Comparison of ENCODE assay signal across 8 cellular contexts in the genomic region with DNA sequence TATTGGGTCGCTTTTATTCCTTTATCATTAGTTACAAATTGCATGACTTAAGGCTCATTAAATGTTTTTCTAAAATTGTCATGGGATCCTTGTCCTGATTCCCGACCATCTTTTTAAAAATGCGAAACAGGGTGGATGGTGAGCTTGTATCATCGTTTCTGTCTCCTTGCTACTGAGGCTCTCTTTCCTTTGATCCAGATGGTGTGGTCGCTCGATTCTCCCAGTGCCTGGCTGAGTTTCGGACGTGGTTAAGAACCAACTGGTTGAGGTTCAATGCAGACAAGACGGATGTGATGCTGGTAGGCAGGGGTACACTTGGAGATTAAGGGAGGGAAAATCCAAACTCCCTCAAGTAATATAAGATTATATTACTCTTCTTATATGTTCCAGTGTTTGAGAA. TPM values are rescaled to one million over a fixed set of nuclear protein-coding genes. Genes with fewer than 3 reads are reported as not detected.
DNase-seq lines count a peak whose midpoint lies in the region; ATAC-seq and TF ChIP-seq lines count a peak whose summit lies in the region.

No MANE protein-coding gene starts in this region.

- H3K27me3 ChIP-seq in mammary epithelial cell (ENCODE audit: insufficient read depth, low read length) = no peaks in the 10 kb centered on the region
- H3K27me3 ChIP-seq in mesendoderm (ENCODE audit: insufficient read depth, low read length, poor library complexity) = no peaks in the 10 kb centered on the region

- H3K4me2 ChIP-seq in mammary epithelial cell (ENCODE audit: insufficient read depth, low read depth, low read length) (peak overlapping the region; percentile 83), mesendoderm (ENCODE audit: low read length) (peak overlapping the region; percentile 94)

- H4K20me1 ChIP-seq in mammary epithelial cell (ENCODE audit: insufficient read depth, low read length) = no peaks in the 10 kb centered on the region

- no peak overlapping the region for H3K4ac ChIP-seq in mesendoderm (ENCODE audit: low read depth, low read length)

- intact Hi-C loops in mammary epithelial cell (cut with micrococcal nuclease) = loop anchor here (2.0 to 10.0 kb wide), 4 partner anchors 19 to 361 kb away; no protein-coding TSS in a partner anchor

- peaks cover 2% of the 10 kb centered on the region for H3K79me1 ChIP-seq in mesendoderm (ENCODE audit: low read length)

- no peak overlapping the region for H4K8ac ChIP-seq in mesendoderm (ENCODE audit: low read depth, low read length)

- H3K4me1 ChIP-seq in mammary epithelial cell (ENCODE audit: insufficient read depth, low read length) (peaks cover 15% of the 10 kb centered on the region), mesendoderm (ENCODE audit: control insufficient read depth, low read depth, low read length) (peaks cover 2% of the 10 kb centered on the region)

- BruUV-seq in mammary epithelial cell (replicated peaks; lab: Mats Ljungman, UMichigan) = no TSS peak

- H3K27ac ChIP-seq in mammary epithelial cell (ENCODE audit: insufficient read depth, low read depth, low read length) = peak overlapping the region; percentile 99
- peak overlapping the region; percentile 91 for H3K27ac ChIP-seq in mesendoderm (ENCODE audit: low read depth, low read length)

- H2AK5ac ChIP-seq in mesendoderm (ENCODE audit: low read length) = no peak overlapping the region

- no peak overlapping the region for H2BK120ac ChIP-seq in mesendoderm (ENCODE audit: low read depth, low read length)

- in situ Hi-C loops in mammary epithelial cell (cut with MboI; ENCODE audit: low sequenced_read_pairs in 2 of 2) = no loop called here

- no peak overlapping the region for H2BK5ac ChIP-seq in mesendoderm (ENCODE audit: low read length)

- CTCF ChIA-PET in mammary epithelial cell (lab: Charles Lee; ENCODE audit: low non-redundant PET) = no interaction called here

- H3K9me3 ChIP-seq in mammary epithelial cell (replicated peaks; ENCODE audit: insufficient read depth, low read length) = no peaks in the 10 kb centered on the region

- WGBS in mammary epithelial cell (ENCODE audit: low coverage, missing lambda C conversion rate) = 2% methylated on average over 9 of the region's 9 CpGs
- WGBS in mesendoderm (ENCODE audit: extremely low coverage, insufficient coverage, low lambda C conversion rate) = no CpG with 5 or more reads among the region's 9 CpGs

- H2BK15ac ChIP-seq in mesendoderm (replicated peaks; ENCODE audit: low read depth) = no peak overlapping the region

- peak overlapping the region; percentile 12 for H3K18ac ChIP-seq in mesendoderm (ENCODE audit: low read length)

- TF ChIP-seq CTCF in mammary epithelial cell (conservative IDR thresholded peaks at IDR 0.05 in 1 of 2, IDR thresholded peaks at IDR 0.05 in 1 of 2; ENCODE audit: extremely low read depth in 1 of 2, insufficient read depth in 1 of 2, low read depth in 1 of 2, low read length in 2 of 2) (no peak), GM20000 (IDR thresholded peaks at IDR 0.05; ENCODE audit: extremely low read depth, missing control alignments) (no peak)

- H4K5ac ChIP-seq in mesendoderm (ENCODE audit: low read length) = no peak overlapping the region

- peak overlapping the region; percentile 74 for H3K9ac ChIP-seq in mammary epithelial cell (ENCODE audit: insufficient read depth, low read length)
- peak overlapping the region; percentile 95 for H3K9ac ChIP-seq in mesendoderm (ENCODE audit: low read length)

- H3K79me2 ChIP-seq in mammary epithelial cell (ENCODE audit: insufficient read depth, low read length) = peaks cover 83% of the 10 kb centered on the region
- peaks cover 13% of the 10 kb centered on the region for H3K79me2 ChIP-seq in mesendoderm (ENCODE audit: control insufficient read depth, insufficient read depth, low read length)

- dilution Hi-C loops in mammary epithelial cell (cut with HindIII; ENCODE audit: low sequenced_read_pairs) = no loop called here

- peak; percentile 34 for DNase-seq in ELR (ENCODE audit: low read depth)
- peak; percentile 30 for DNase-seq in NCI-H2227 (lab: John Stamatoyannopoulos, UW; ENCODE audit: unreplicated experiment)
- no peak for DNase-seq in mammary epithelial cell
- peak; percentile 38 for DNase-seq in mesendoderm
- DNase-seq in GM20000 (ENCODE audit: low spot score) = no peak

- H3K36me3 ChIP-seq in mammary epithelial cell (ENCODE audit: insufficient read depth, low read length) (no peaks in the 10 kb centered on the region), mesendoderm (ENCODE audit: control insufficient read depth, insufficient read depth, low read length) (no peaks in the 10 kb centered on the region)

- no peak overlapping the region for H3K23ac ChIP-seq in mesendoderm (ENCODE audit: low read length)

- peak overlapping the region; percentile 96 for H3K56ac ChIP-seq in mesendoderm (ENCODE audit: low read length)

- ATAC-seq in HG02973 (IDR thresholded peaks at IDR 0.05; ENCODE audit: unreplicated experiment) (no peak), GM21367 (IDR thresholded peaks at IDR 0.05; ENCODE audit: unreplicated experiment) (no peak), GM21529 (IDR thresholded peaks at IDR 0.05; ENCODE audit: unreplicated experiment) (no peak)

- H3K4me3 ChIP-seq in mammary epithelial cell (replicated peaks in 1 of 3; ENCODE audit: insufficient read depth in 1 of 3, low read depth in 2 of 3, low read length in 3 of 3) (peak overlapping the region; percentile 65 to 99 (median 86)), mesendoderm (ENCODE audit: low read length) (peak overlapping the region; percentile 92)

- H2AFZ ChIP-seq in mammary epithelial cell (ENCODE audit: low read depth, low read length) = peak overlapping the region; percentile 97

RNA-seq across cellular contexts. Expression of gene MIER1, which starts 1.2 kb away (rescaled TPM):
- total RNA-seq in mammary epithelial cell = 10 to 100 TPM; 33.0 to 35.7 TPM
- 9.7 TPM for polyA plus RNA-seq in mammary epithelial cell
- 22.9 TPM for polyA minus RNA-seq in mammary epithelial cell
- 15.1 TPM for polyA plus RNA-seq in mesendoderm (2013, experiment 1 of 2)
- polyA plus RNA-seq in mesendoderm (2013, experiment 2 of 2) = 15.0 TPM

RNA-seq across cellular contexts. Expression of gene DNAI4, which starts 1.3 kb away (rescaled TPM):
- 1 to 10 TPM; 2.9 to 6.0 TPM for total RNA-seq in mammary epithelial cell
- polyA plus RNA-seq in mammary epithelial cell = 0.35 TPM
- not detected for polyA minus RNA-seq in mammary epithelial cell
- 0.34 TPM for polyA plus RNA-seq in mesendoderm (2013, experiment 1 of 2)
- 0.34 TPM for polyA plus RNA-seq in mesendoderm (2013, experiment 2 of 2)

Comparison
In these comparisons a context has a peak if more than half of its experiments do, and no peak if none do; other contexts are left out.
1. DNase-seq: peak in ELR (single experiment), NCI-H2227 (single experiment) and mesendoderm (single experiment); none in mammary epithelial cell (single experiment) and GM20000 (single experiment).